8 cellular contexts compared by ENCODE assay signal in genomic region chr12:42144174-42144423, GRCh38. TPM values are rescaled to one million over a fixed set of nuclear protein-coding genes. Genes with fewer than 3 reads are reported as not detected.
DNase-seq lines count a peak whose midpoint lies in the region; ATAC-seq, FAIRE-seq and TF ChIP-seq lines count a peak whose summit lies in the region.

No MANE protein-coding gene starts in this region.

- H2AFZ ChIP-seq in GM12878 (ENCODE audit: control insufficient read depth, low read depth, low read length): peak overlapping the region; percentile 94

- BruUV-seq in GM12878 (replicated peaks; lab: Mats Ljungman, UMichigan): no TSS peak

- no peak for TF ChIP-seq CTCF in GM12878 (IDR thresholded peaks at IDR 0.05 in 2 of 3, conservative IDR thresholded peaks at IDR 0.05 in 1 of 3; ENCODE audit: control insufficient read depth in 2 of 3, extremely low read depth in 1 of 3, insufficient read depth in 1 of 3, low read depth in 3 of 3, low read length in 3 of 3)

- DNase-seq in GM12878 (ENCODE audit: low read depth, low spot score): no peak
- DNase-seq in effector CD8-positive, alpha-beta T cell (lab: John Stamatoyannopoulos, UW): no peak
- DNase-seq in T-helper 9 cell: no peak
- no peak for DNase-seq in NK-92 (lab: John Stamatoyannopoulos, UW; ENCODE audit: unreplicated experiment)

- in situ Hi-C loops in GM12878 (cut with MboI): no loop called here

- peaks cover 45% of the 10 kb centered on the region for H3K79me2 ChIP-seq in GM12878 (ENCODE audit: control insufficient read depth, insufficient read depth, low read length)

- H3K4me1 ChIP-seq in GM12878 (ENCODE audit: control insufficient read depth, insufficient read depth, low read length): peaks cover 5% of the 10 kb centered on the region; the same call in 1 of the 2 replicates
- H3K4me1 ChIP-seq in mesodermal cell (ENCODE audit: control insufficient read depth, insufficient read depth, low read length, poor library complexity, severe bottlenecking): no peaks in the 10 kb centered on the region

- peak overlapping the region; percentile 61 for H3K27ac ChIP-seq in GM12878 (ENCODE audit: control insufficient read depth, insufficient read depth)
- peak overlapping the region; percentile 71 for H3K27ac ChIP-seq in mesodermal cell (ENCODE audit: low read depth, low read length, severe bottlenecking)

- peak overlapping the region; percentile 82 for H3K4me3 ChIP-seq in GM12878
- peak overlapping the region; percentile 56 for H3K4me3 ChIP-seq in mesodermal cell (ENCODE audit: extremely low read depth, insufficient read depth, low read length, poor library complexity, severe bottlenecking)

- H4K20me1 ChIP-seq in GM12878 (ENCODE audit: control insufficient read depth, insufficient read depth): no peaks in the 10 kb centered on the region

- H3K9me3 ChIP-seq in GM12878 (replicated peaks; ENCODE audit: control insufficient read depth, insufficient read depth, low read length) (no peaks in the 10 kb centered on the region), mesodermal cell (ENCODE audit: control insufficient read depth, low read length) (no peaks in the 10 kb centered on the region)

- peak overlapping the region; percentile 70 for H3K9ac ChIP-seq in GM12878 (ENCODE audit: control insufficient read depth, insufficient read depth, low read length)

- CTCF ChIA-PET in GM12878 (lab: Yijun Ruan, JAX): no interaction called here

- peak overlapping the region; percentile 79 for H3K4me2 ChIP-seq in GM12878 (ENCODE audit: control insufficient read depth, insufficient read depth)

- no peak for FAIRE-seq in GM12878 (lab: Jason Lieb, UNC)

- no peak for TF ChIP-seq RAD21 in GM12878 (IDR thresholded peaks at IDR 0.05; ENCODE audit: insufficient read depth, low read depth, low read length)

- intact Hi-C loops in GM12878 (cut with micrococcal nuclease; ENCODE audit: unreplicated experiment): loop anchor here (5.0 to 10.0 kb wide), 4 partner anchors 47 to 321 kb away; partner anchors contain the start of genes PPHLN1, YAF2 and ZCRB1

- RAD21 ChIA-PET in GM12878 (lab: Charles Lee; ENCODE audit: unreplicated experiment): no interaction called here

- H3K36me3 ChIP-seq in GM12878 (ENCODE audit: control insufficient read depth in 2 of 2, insufficient read depth in 2 of 2, low read length in 1 of 2) (no peaks in the 10 kb centered on the region), mesodermal cell (ENCODE audit: control insufficient read depth, insufficient read depth, low read length) (no peaks in the 10 kb centered on the region)

- no peak for TF ChIP-seq POLR2A in GM12878 (IDR thresholded peaks at IDR 0.05; ENCODE audit: low read depth, low read length)

- 0% methylated on average over 22 of the region's 23 CpGs for WGBS in GM12878 (ENCODE audit: insufficient coverage, insufficient replicate concordance, low lambda C conversion rate, missing lambda C conversion rate)
- 0% methylated on average over 4 to 14 of the region's 23 CpGs for WGBS in mesodermal cell (ENCODE audit: insufficient coverage in 2 of 2), 2 experiments

- POLR2A ChIA-PET in GM12878 (lab: Charles Lee): no interaction called here

- ATAC-seq in GM18499 (IDR thresholded peaks at IDR 0.05; ENCODE audit: insufficient read depth, unreplicated experiment) (peak; percentile 22), HG03108 (IDR thresholded peaks at IDR 0.05; ENCODE audit: unreplicated experiment) (peak; percentile 25), GM12878 (no peak; the same call in 2 of the 3 replicates), HG03520 (IDR thresholded peaks at IDR 0.05; ENCODE audit: unreplicated experiment) (no peak)

- TF ChIP-seq EP300 in GM12878 (IDR thresholded peaks at IDR 0.05; ENCODE audit: borderline replicate concordance in 1 of 2, control insufficient read depth in 1 of 2, low read depth in 2 of 2, low read length in 2 of 2): no peak

- SMC1A ChIA-PET in GM12878 (lab: Charles Lee; ENCODE audit: uncharacterized antibody, unreplicated experiment): no interaction called here

- H3K27me3 ChIP-seq in GM12878 (replicated peaks in 1 of 2; ENCODE audit: control insufficient read depth in 2 of 2, insufficient read depth in 2 of 2, low read length in 1 of 2): no peaks in the 10 kb centered on the region

TF ChIP-seq in GM12878, 131 proteins besides CTCF, POLR2A, EP300 and RAD21:
- TF ChIP-seq IKZF1 (conservative IDR thresholded peaks at IDR 0.05): no peak
- no peak for TF ChIP-seq GABPA (IDR thresholded peaks at IDR 0.05; ENCODE audit: low read depth)
- no peak for TF ChIP-seq NRF1 (conservative IDR thresholded peaks at IDR 0.05; ENCODE audit: low read depth, low read length)
- TF ChIP-seq, protein P1, sequence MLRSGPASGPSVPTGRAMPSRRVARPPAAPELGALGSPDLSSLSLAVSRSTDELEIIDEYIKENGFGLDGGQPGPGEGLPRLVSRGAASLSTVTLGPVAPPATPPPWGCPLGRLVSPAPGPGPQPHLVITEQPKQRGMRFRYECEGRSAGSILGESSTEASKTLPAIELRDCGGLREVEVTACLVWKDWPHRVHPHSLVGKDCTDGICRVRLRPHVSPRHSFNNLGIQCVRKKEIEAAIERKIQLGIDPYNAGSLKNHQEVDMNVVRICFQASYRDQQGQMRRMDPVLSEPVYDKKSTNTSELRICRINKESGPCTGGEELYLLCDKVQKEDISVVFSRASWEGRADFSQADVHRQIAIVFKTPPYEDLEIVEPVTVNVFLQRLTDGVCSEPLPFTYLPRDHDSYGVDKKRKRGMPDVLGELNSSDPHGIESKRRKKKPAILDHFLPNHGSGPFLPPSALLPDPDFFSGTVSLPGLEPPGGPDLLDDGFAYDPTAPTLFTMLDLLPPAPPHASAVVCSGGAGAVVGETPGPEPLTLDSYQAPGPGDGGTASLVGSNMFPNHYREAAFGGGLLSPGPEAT (IDR thresholded peaks at IDR 0.05; ENCODE audit: low read depth): no peak
- TF ChIP-seq TCF7 (IDR thresholded peaks at IDR 0.05; ENCODE audit: borderline replicate concordance): no peak

RNA-seq across cellular contexts. Expression of gene GXYLT1, which starts 0.6 kb away (rescaled TPM):
- 17.6 and 18.4 TPM in 2 replicates for total RNA-seq in GM12878 (2013; cell fraction: nucleolus; rRNA removed)
- total RNA-seq in GM12878 (2014; rRNA removed) (7.9 and 8.5 TPM in 2 replicates), GM12878 (2014; rRNA removed; fragmentation: Illumina TruSeq; extraction: Trizol) (7.1 and 7.8 TPM in 2 replicates), GM12878 (2021) (8.7 and 9.4 TPM in 2 replicates)
- polyA plus RNA-seq in GM12878 (2011; ENCODE audit: low read depth): 2.5 TPM
- polyA plus RNA-seq in GM12878 (2011; rRNA removed) (10.3 and 18.3 TPM in 2 replicates), GM12878 (2014; fragmentation: Illumina TruSeq; extraction: Trizol) (10.2 and 17.7 TPM in 2 replicates), GM12878 (2014; fragmentation: Nextera tagmentation; extraction: Ambion mirVana) (1 to 10 TPM; 2.3 to 2.4 TPM), GM12878 (2014; rRNA removed) (6.3 and 7.0 TPM in 2 replicates), GM12878 (2016; fragmentation: Nextera tagmentation; extraction: Ambion mirVana) (10 to 100 TPM; 12.7 to 14.9 TPM)
- polyA plus RNA-seq in GM12878 (2011; cell fraction: cytosol; rRNA removed): 3.5 and 3.6 TPM in 2 replicates
- 4.6 and 5.5 TPM in 2 replicates for polyA plus RNA-seq in GM12878 (2011; cell fraction: nucleus; rRNA removed)
- polyA plus RNA-seq in GM12878 (2012): 4.1 and 4.8 TPM in 2 replicates
- polyA minus RNA-seq in GM12878 (2011; rRNA and poly(A)+ RNA removed): 5.5 and 8.9 TPM in 2 replicates
- 4.7 and 5.4 TPM in 2 replicates for polyA minus RNA-seq in GM12878 (2011; cell fraction: cytosol; rRNA and poly(A)+ RNA removed)
- 4.7 and 7.4 TPM in 2 replicates for polyA minus RNA-seq in GM12878 (2011; cell fraction: nucleus; rRNA and poly(A)+ RNA removed)
- 17.1 TPM for polyA plus RNA-seq in mesodermal cell (2013, experiment 1 of 2)
- polyA plus RNA-seq in mesodermal cell (2013, experiment 2 of 2): 19.0 TPM

Comparison
In these comparisons a context has a peak if more than half of its experiments do, and no peak if none do; other contexts are left out.
1. ATAC-seq: peak in GM18499 (single experiment) and HG03108 (single experiment); none in GM12878 (single experiment) and HG03520 (single experiment).